In the genomic region with DNA sequence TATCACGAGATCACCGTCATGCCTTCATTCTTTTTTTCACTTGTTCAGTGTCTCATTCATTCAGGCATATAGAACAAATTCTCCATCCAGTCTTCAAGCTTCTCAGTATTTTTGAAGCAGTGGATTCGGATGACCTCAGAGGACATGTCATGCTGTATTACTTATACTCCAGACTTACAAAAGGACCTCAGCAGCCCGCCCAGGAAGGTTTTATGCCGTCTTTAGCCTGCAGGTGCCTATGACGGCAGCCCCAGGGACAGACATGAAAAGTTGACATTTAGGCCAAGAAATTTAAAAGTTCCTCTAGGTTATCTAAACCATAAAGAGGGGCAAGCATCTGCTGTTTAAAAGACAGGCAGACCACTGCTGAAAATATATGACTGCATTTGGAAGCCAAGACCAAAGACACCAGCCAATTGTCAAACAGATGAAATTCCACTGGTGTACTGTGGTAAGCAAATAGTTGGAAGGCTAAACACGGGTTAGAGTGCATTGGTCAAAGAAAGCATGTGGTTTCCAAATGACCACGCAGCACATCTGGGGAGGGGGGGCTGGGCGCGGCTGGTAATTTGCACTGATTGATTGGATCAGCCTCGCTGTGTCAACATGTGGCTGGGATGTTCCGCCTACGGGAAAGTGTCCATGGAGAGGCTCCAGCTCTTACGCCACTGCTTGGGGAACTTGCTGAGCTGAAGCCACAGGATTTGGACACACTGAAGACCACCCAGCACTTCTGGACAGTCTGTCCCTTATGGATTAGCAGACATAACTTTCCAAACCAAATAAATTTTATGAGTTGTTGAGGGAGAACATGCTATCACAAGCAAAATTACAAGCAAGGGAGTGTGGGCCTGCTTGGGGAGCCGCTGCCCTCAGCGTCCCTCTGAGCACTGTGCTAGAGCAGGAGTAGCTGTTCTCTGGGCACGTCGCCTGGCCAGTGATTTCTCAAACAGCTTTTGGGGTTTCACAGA, we compare ENCODE assay signal across 11 cellular contexts.
DNase-seq lines count a peak whose midpoint lies in the region; ATAC-seq, FAIRE-seq and TF ChIP-seq lines count a peak whose summit lies in the region.
"Had no signal": no experiment of that assay in that cellular context is flagged by ENCODE, and none has a peak within 500 bp of the region (broad histone marks: within the 10 kb centered on the region; RNA-seq: fewer than 3 reads in every experiment).

No MANE protein-coding gene starts in this region.

- no peaks in the 10 kb centered on the region for H3K27me3 ChIP-seq in left lung
- no peaks in the 10 kb centered on the region for H3K27me3 ChIP-seq in CD4-positive, alpha-beta memory T cell (ENCODE audit: insufficient read depth, low read length)
- H3K27me3 ChIP-seq: BE2C had no signal

- intact Hi-C loops in left lung (cut with DNase I) (no loop called here), head of caudate nucleus (cut with DNase I) (no loop called here)
- intact Hi-C loops in CD4-positive, alpha-beta memory T cell (cut with micrococcal nuclease): no loop called here

- no peaks in the 10 kb centered on the region for H3K4me1 Mint-ChIP-seq in CD4-positive, alpha-beta memory T cell
- H3K4me1 Mint-ChIP-seq: T-helper 17 cell had no signal

- peak; percentile 94 for FAIRE-seq in endometrium (lab: Jason Lieb, UNC)

- peak; percentile 84 for DNase-seq in GM03348 (ENCODE audit: low spot score)
- DNase-seq in left lung: peak in 1 of 2 donors; percentile 83
- peak; percentile 100 for DNase-seq in skeletal muscle cell (ENCODE audit: low read depth)
- no peak for DNase-seq in cortex of kidney (lab: John Stamatoyannopoulos, UW)
- DNase-seq in CD4-positive, alpha-beta memory T cell: no peak
- no peak for DNase-seq in head of caudate nucleus
- DNase-seq: BE2C, NCI-H1694 treated with DMSO at 0.1 percent for 48 hours, T-helper 17 cell had no signal

- H3K4me3 ChIP-seq in left lung (no peak overlapping the region), skeletal muscle cell (ENCODE audit: low read depth, low read length) (no peak overlapping the region)
- no peak overlapping the region for H3K4me3 ChIP-seq in CD4-positive, alpha-beta memory T cell (ENCODE audit: low read length in 2 of 2)

- peak overlapping the region in 1 of 2 donors; percentile 63 for H3K27ac ChIP-seq in left lung
- H3K27ac ChIP-seq in CD4-positive, alpha-beta memory T cell (ENCODE audit: low read depth, low read length): no peak overlapping the region

- no peaks in the 10 kb centered on the region for H3K4me1 ChIP-seq in left lung
- no peaks in the 10 kb centered on the region for H3K4me1 ChIP-seq in CD4-positive, alpha-beta memory T cell (ENCODE audit: insufficient read depth, low read length)

- no peaks in the 10 kb centered on the region for H3K9me3 ChIP-seq in left lung
- H3K9me3 ChIP-seq in CD4-positive, alpha-beta memory T cell (ENCODE audit: control insufficient read depth in 1 of 2, low read length in 2 of 2): no peaks in the 10 kb centered on the region
- H3K9me3 ChIP-seq: BE2C had no signal

- H3K27me3 Mint-ChIP-seq in CD4-positive, alpha-beta memory T cell: no peaks in the 10 kb centered on the region
- H3K27me3 Mint-ChIP-seq: T-helper 17 cell had no signal

- no peak for TF ChIP-seq CTCF in left lung (IDR thresholded peaks at IDR 0.05)

- ATAC-seq in left lung (peak; percentile 74), HG03520 (IDR thresholded peaks at IDR 0.05; ENCODE audit: unreplicated experiment) (no peak)
- ATAC-seq: T-helper 17 cell had no signal

- H3K9me3 Mint-ChIP-seq in CD4-positive, alpha-beta memory T cell: no peaks in the 10 kb centered on the region

- H3K4me3 Mint-ChIP-seq in CD4-positive, alpha-beta memory T cell: no peak overlapping the region
- H3K4me3 Mint-ChIP-seq: T-helper 17 cell had no signal

- CTCF ChIA-PET in CD4-positive, alpha-beta memory T cell (lab: Charles Lee; ENCODE audit: partially characterized antibody): interaction anchor here (1.4 kb wide), 2 partner anchors 16 to 462 kb away, joined by 3 to 5 read pairs; no protein-coding TSS in a partner anchor

- H3K36me3 Mint-ChIP-seq in CD4-positive, alpha-beta memory T cell: peaks cover 0 to 4% of the 10 kb centered on the region in 2 donors

- H3K27ac Mint-ChIP-seq in CD4-positive, alpha-beta memory T cell: no peak overlapping the region
- H3K27ac Mint-ChIP-seq: T-helper 17 cell had no signal

- H3K36me3 ChIP-seq in left lung: no peaks in the 10 kb centered on the region
- H3K36me3 ChIP-seq in CD4-positive, alpha-beta memory T cell (ENCODE audit: insufficient read depth, low read length): no peaks in the 10 kb centered on the region
- H3K36me3 ChIP-seq: BE2C had no signal

- POLR2A ChIA-PET in CD4-positive, alpha-beta memory T cell (lab: Charles Lee; ENCODE audit: partially characterized antibody): no interaction called here

Comparison
In these comparisons a context has a peak if more than half of its experiments do, and no peak if none do; other contexts are left out.
1. DNase-seq: peak in GM03348 (single experiment) and skeletal muscle cell (single experiment); none in cortex of kidney (single experiment), CD4-positive, alpha-beta memory T cell (0 of 5) and head of caudate nucleus (0 of 42).